8 cellular contexts compared by ENCODE assay signal in genomic region chr1:59272507-59272906, GRCh38. TPM values are rescaled to one million over a fixed set of nuclear protein-coding genes. Genes with fewer than 3 reads are reported as not detected.
DNase-seq lines count a peak whose midpoint lies in the region; ATAC-seq, FAIRE-seq and TF ChIP-seq lines count a peak whose summit lies in the region.

No MANE protein-coding gene starts in this region.

- H3K27ac ChIP-seq in GM12878 (ENCODE audit: control insufficient read depth, insufficient read depth): 0 out of 2 replicates have a peak overlapping the region, but pooled peaks have one; percentile 22
- H3K27ac ChIP-seq in skeletal muscle tissue (ENCODE audit: low read depth, low read length): peak overlapping the region; percentile 11

- H4K20me1 ChIP-seq in GM12878 (ENCODE audit: control insufficient read depth, insufficient read depth): no peaks in the 10 kb centered on the region

- H3K4me2 ChIP-seq in GM12878 (ENCODE audit: control insufficient read depth, insufficient read depth): peak overlapping the region; percentile 5; the same call in 1 of the 2 replicates

- WGBS in GM12878 (ENCODE audit: insufficient coverage, insufficient replicate concordance, low lambda C conversion rate, missing lambda C conversion rate): 0% methylated on average over 1 of the region's 1 CpG

- in situ Hi-C loops in GM12878 (cut with MboI): no loop called here
- in situ Hi-C loops in ACHN (cut with HindIII; ENCODE audit: low pct_ligation_motif_present, low pct_unique_long_range_greater_than_20kb, low sequenced_read_pairs): no loop called here

- TF ChIP-seq CTCF in GM12878 (IDR thresholded peaks at IDR 0.05 in 2 of 3, conservative IDR thresholded peaks at IDR 0.05 in 1 of 3; ENCODE audit: control insufficient read depth in 2 of 3, extremely low read depth in 1 of 3, insufficient read depth in 1 of 3, low read depth in 3 of 3, low read length in 3 of 3): no peak

- no peaks in the 10 kb centered on the region for H3K79me2 ChIP-seq in GM12878 (ENCODE audit: control insufficient read depth, insufficient read depth, low read length)

- ATAC-seq in GM19035 (IDR thresholded peaks at IDR 0.05; ENCODE audit: unreplicated experiment) (peak; percentile 69), HG02885 (IDR thresholded peaks at IDR 0.05; ENCODE audit: poor library complexity, unreplicated experiment) (peak; percentile 73), GM12878 (peak; percentile 95), HG03097 (IDR thresholded peaks at IDR 0.05; ENCODE audit: low FRiP score, unreplicated experiment) (no peak)

- peak; percentile 8 to 67; a peak in 3 of 4 replicates for TF ChIP-seq EP300 in GM12878 (IDR thresholded peaks at IDR 0.05; ENCODE audit: borderline replicate concordance in 1 of 2, control insufficient read depth in 1 of 2, low read depth in 2 of 2, low read length in 2 of 2)

- TF ChIP-seq POLR2A in GM12878 (IDR thresholded peaks at IDR 0.05; ENCODE audit: low read depth, low read length): no peak

- H2AFZ ChIP-seq in GM12878 (ENCODE audit: control insufficient read depth, low read depth, low read length): no peak overlapping the region; the same call in 1 of the 2 replicates

- intact Hi-C loops in GM12878 (cut with micrococcal nuclease; ENCODE audit: unreplicated experiment): no loop called here

- TF ChIP-seq RAD21 in GM12878 (IDR thresholded peaks at IDR 0.05; ENCODE audit: insufficient read depth, low read depth, low read length): no peak

- H3K9ac ChIP-seq in GM12878 (ENCODE audit: control insufficient read depth, insufficient read depth, low read length) (no peak overlapping the region), skeletal muscle tissue (ENCODE audit: low read depth in 1 of 3, low read length in 3 of 3) (no peak overlapping the region)

- CTCF ChIA-PET in GM12878 (lab: Yijun Ruan, JAX): interaction anchor here (0.7 to 1.5 kb wide), 6 partner anchors 19 to 227 kb away, joined by 3 to 8 read pairs (median 3); partner anchors contain the start of gene FGGY

- no peaks in the 10 kb centered on the region for H3K36me3 ChIP-seq in GM12878 (ENCODE audit: control insufficient read depth in 2 of 2, insufficient read depth in 2 of 2, low read length in 1 of 2)
- no peaks in the 10 kb centered on the region for H3K36me3 ChIP-seq in skeletal muscle tissue (ENCODE audit: control insufficient read depth in 3 of 3, insufficient read depth in 3 of 3, low read length in 3 of 3)

- RAD21 ChIA-PET in GM12878 (lab: Charles Lee; ENCODE audit: unreplicated experiment): interaction anchor here (0.9 to 1.8 kb wide), 17 partner anchors 8 to 489 kb away, joined by 3 to 9 read pairs (median 4); partner anchors contain the start of genes FGGY and JUN

- SMC1A ChIA-PET in GM12878 (lab: Charles Lee; ENCODE audit: uncharacterized antibody, unreplicated experiment): interaction anchor here (0.8 to 2.3 kb wide), 17 partner anchors 9 to 456 kb away, joined by 3 to 8 read pairs (median 4); no protein-coding TSS in a partner anchor

- DNase-seq in GM12878 (ENCODE audit: low read depth, low spot score) (peak; percentile 64), NCI-H2107 (lab: John Stamatoyannopoulos, UW) (no peak), GDM1 (lab: John Stamatoyannopoulos, UW) (no peak), ACHN (no peak)

- no peak for FAIRE-seq in GM12878 (lab: Jason Lieb, UNC)

- H3K9me3 ChIP-seq in GM12878 (replicated peaks; ENCODE audit: control insufficient read depth, insufficient read depth, low read length): no peaks in the 10 kb centered on the region; the same call in 1 of the 3 replicates
- no peaks in the 10 kb centered on the region for H3K9me3 ChIP-seq in skeletal muscle tissue (ENCODE audit: control insufficient read depth in 3 of 3, low read length in 3 of 3)

- no peak overlapping the region for H3K4me3 ChIP-seq in GM12878
- no peak overlapping the region for H3K4me3 ChIP-seq in skeletal muscle tissue (ENCODE audit: low read length in 3 of 3)

- POLR2A ChIA-PET in GM12878 (lab: Charles Lee): interaction anchor here (1.0 to 1.2 kb wide), 2 partner anchors 24 to 128 kb away, joined by 3 to 6 read pairs; partner anchors contain the start of gene FGGY

- no peaks in the 10 kb centered on the region for H3K27me3 ChIP-seq in GM12878 (replicated peaks in 1 of 2; ENCODE audit: control insufficient read depth in 2 of 2, insufficient read depth in 2 of 2, low read length in 1 of 2)
- no peaks in the 10 kb centered on the region for H3K27me3 ChIP-seq in skeletal muscle tissue (ENCODE audit: control insufficient read depth in 3 of 3, insufficient read depth in 3 of 3, low read length in 3 of 3)

- H3K4me1 ChIP-seq in GM12878 (ENCODE audit: control insufficient read depth, insufficient read depth, low read length) (peaks cover under 1% of the 10 kb centered on the region), skeletal muscle tissue (ENCODE audit: control insufficient read depth in 3 of 3, insufficient read depth in 3 of 3, low read length in 3 of 3) (peaks cover 0 to 6% (median 0%) of the 10 kb centered on the region in 3 donors)

- BruUV-seq in GM12878 (replicated peaks; lab: Mats Ljungman, UMichigan): no TSS peak

TF ChIP-seq in GM12878, 131 proteins besides CTCF, POLR2A, EP300 and RAD21 (continues in another document):
- no peak; the same call in 1 of the 2 replicates for TF ChIP-seq CBX5 (IDR thresholded peaks at IDR 0.05; ENCODE audit: low read depth)
- TF ChIP-seq SKIL (IDR thresholded peaks at IDR 0.05; ENCODE audit: low read depth, poor library complexity, severe bottlenecking): peak; percentile 24
- no peak for TF ChIP-seq NFYA (IDR thresholded peaks at IDR 0.05; ENCODE audit: borderline replicate concordance, low read depth, low read length)
- TF ChIP-seq POLR2AphosphoS2 (IDR thresholded peaks at IDR 0.05; ENCODE audit: low read depth, low read length): no peak
- TF ChIP-seq MEF2A (IDR thresholded peaks at IDR 0.05; ENCODE audit: insufficient read depth, low read depth, low read length): 0 out of 2 replicates have a peak, but pooled peaks have one; percentile 17
- no peak for TF ChIP-seq POLR2AphosphoS5 (IDR thresholded peaks at IDR 0.05; ENCODE audit: low read length)
- peak; percentile 66 to 84 for TF ChIP-seq IKZF2 (IDR thresholded peaks at IDR 0.05)
- no peak for TF ChIP-seq ELK1 (IDR thresholded peaks at IDR 0.05; ENCODE audit: low read depth, low read length)
- no peak for TF ChIP-seq NR2C1 (IDR thresholded peaks at IDR 0.05)
- peak; percentile 69; the same call in 1 of the 2 replicates for TF ChIP-seq SPI1 (IDR thresholded peaks at IDR 0.05; ENCODE audit: borderline replicate concordance, insufficient read depth, low read depth, low read length)
- no peak for TF ChIP-seq LARP7 (IDR thresholded peaks at IDR 0.05)
- TF ChIP-seq CREM (IDR thresholded peaks at IDR 0.05; ENCODE audit: low read depth): peak; percentile 46; the same call in 1 of the 2 replicates
- TF ChIP-seq ZNF274 (IDR thresholded peaks at IDR 0.05; ENCODE audit: insufficient read depth, insufficient read length): no peak
- TF ChIP-seq KDM1A (IDR thresholded peaks at IDR 0.05; ENCODE audit: borderline replicate concordance): no peak
- TF ChIP-seq ZNF207 (IDR thresholded peaks at IDR 0.05; ENCODE audit: borderline replicate concordance): no peak
- TF ChIP-seq IKZF1 (conservative IDR thresholded peaks at IDR 0.05): peak; percentile 74
- peak; percentile 61 for TF ChIP-seq MEF2B (IDR thresholded peaks at IDR 0.05; ENCODE audit: partially characterized antibody, poor library complexity, severe bottlenecking)
- TF ChIP-seq ATF7 (IDR thresholded peaks at IDR 0.05; ENCODE audit: low read depth): no peak; the same call in 1 of the 2 replicates

RNA-seq across cellular contexts. Expression of gene FGGY, which starts 24.4 kb away (rescaled TPM):
- total RNA-seq in GM12878 (2013; cell fraction: nucleolus; rRNA removed): 27.9 and 29.7 TPM in 2 replicates
- total RNA-seq in GM12878 (2014; rRNA removed) (5.7 and 6.7 TPM in 2 replicates), GM12878 (2014; rRNA removed; fragmentation: Illumina TruSeq; extraction: Trizol) (7.5 and 8.7 TPM in 2 replicates), GM12878 (2021) (7.3 and 11.9 TPM in 2 replicates), skeletal muscle tissue (52.2 TPM)
- polyA plus RNA-seq in GM12878 (2011; ENCODE audit: low read depth): 5.9 TPM
- polyA plus RNA-seq in GM12878 (2011; rRNA removed) (11.5 and 14.5 TPM in 2 replicates), GM12878 (2014; fragmentation: Illumina TruSeq; extraction: Trizol) (6.6 and 7.6 TPM in 2 replicates), GM12878 (2014; fragmentation: Nextera tagmentation; extraction: Ambion mirVana) (1 to 10 TPM; 9.1 to 9.5 TPM), GM12878 (2014; rRNA removed) (5.0 and 6.3 TPM in 2 replicates), GM12878 (2016; fragmentation: Nextera tagmentation; extraction: Ambion mirVana) (1 to 10 TPM; 6.2 to 7.6 TPM)
- 9.1 and 9.5 TPM in 2 replicates for polyA plus RNA-seq in GM12878 (2011; cell fraction: cytosol; rRNA removed)
- polyA plus RNA-seq in GM12878 (2011; cell fraction: nucleus; rRNA removed): 7.1 and 10.0 TPM in 2 replicates
- polyA plus RNA-seq in GM12878 (2012): 4.7 and 7.0 TPM in 2 replicates
- polyA minus RNA-seq in GM12878 (2011; rRNA and poly(A)+ RNA removed): 24.3 and 27.8 TPM in 2 replicates
- 3.0 and 5.3 TPM in 2 replicates for polyA minus RNA-seq in GM12878 (2011; cell fraction: cytosol; rRNA and poly(A)+ RNA removed)
- polyA minus RNA-seq in GM12878 (2011; cell fraction: nucleus; rRNA and poly(A)+ RNA removed): 28.2 and 31.9 TPM in 2 replicates
